10 cellular contexts compared by ENCODE assay signal in the genomic region with DNA sequence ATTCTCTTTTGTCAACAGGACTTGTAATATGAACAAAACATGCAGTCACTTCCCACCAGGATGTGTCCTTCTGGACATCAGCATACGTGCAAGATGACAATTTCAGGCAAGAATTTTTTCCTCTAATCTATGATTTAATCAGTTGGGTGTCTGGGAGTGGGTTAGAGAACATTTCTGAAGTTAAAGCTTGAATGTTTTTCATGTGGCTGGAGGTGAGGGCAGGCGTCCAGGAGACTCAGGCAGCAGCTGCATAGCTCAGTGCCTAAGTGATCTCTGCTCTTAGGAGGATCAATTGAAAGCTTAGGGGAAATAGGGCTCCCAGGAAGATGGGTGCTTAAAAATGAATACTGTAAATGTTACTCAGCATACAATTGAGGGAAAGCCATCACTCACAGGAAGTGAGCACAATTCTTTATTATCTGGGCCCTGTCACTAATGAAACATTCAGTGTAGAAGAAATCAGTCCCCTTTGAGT.
DNase-seq lines count a peak whose midpoint lies in the region; ATAC-seq, FAIRE-seq and TF ChIP-seq lines count a peak whose summit lies in the region.
"Had no signal": no experiment of that assay in that cellular context is flagged by ENCODE, and none has a peak within 500 bp of the region (broad histone marks: within the 10 kb centered on the region; RNA-seq: fewer than 3 reads in every experiment).

No MANE protein-coding gene starts in this region.

- peak; percentile 11 for FAIRE-seq in A204.1 (lab: Jason Lieb, UNC)

- H3K27ac ChIP-seq in MM.1S (ENCODE audit: low read length) (peak overlapping the region; percentile 59; the same call in 1 of the 2 replicates), dorsolateral prefrontal cortex (peak overlapping the region in 40 of 59 donors; percentile 3 to 84 (median 54))

- no peaks in the 10 kb centered on the region for H4K20me1 ChIP-seq in MM.1S (ENCODE audit: insufficient read depth, low read length)

- peak overlapping the region; percentile 23; the same call in 1 of the 2 replicates for H3K9ac ChIP-seq in MM.1S (ENCODE audit: low read length)
- H3K9ac ChIP-seq in mucosa of stomach (ENCODE audit: low read length) = peak overlapping the region; percentile 46

- DNase-seq in MM.1S = no peak
- DNase-seq in dorsolateral prefrontal cortex = no peak
- no peak for DNase-seq in activated naive CD4-positive, alpha-beta T cell (lab: John Stamatoyannopoulos, UW)
- no peak for DNase-seq in SIG-M5 treated with dmso at 0.1 percent for 504 hours (lab: John Stamatoyannopoulos, UW; ENCODE audit: unreplicated experiment)
- DNase-seq in hypothalamus (lab: John Stamatoyannopoulos, UW) = no peak
- DNase-seq: naive B cell, NCI-H187 had no signal

- peaks cover 15% of the 10 kb centered on the region for H3K4me1 ChIP-seq in MM.1S (ENCODE audit: low read length)
- H3K4me1 ChIP-seq in mucosa of stomach (ENCODE audit: control insufficient read depth, insufficient read depth, low read length) = no peaks in the 10 kb centered on the region

- H3K4me3 ChIP-seq in MM.1S (ENCODE audit: low read length) (peak overlapping the region; percentile 39), dorsolateral prefrontal cortex (peak overlapping the region in 8 of 59 donors; percentile 0 to 38 (median 24)), mucosa of stomach (ENCODE audit: low read length) (no peak overlapping the region)

- H3K9me3 ChIP-seq in MM.1S (replicated peaks; ENCODE audit: insufficient read depth, low read length) (no peaks in the 10 kb centered on the region), mucosa of stomach (ENCODE audit: control insufficient read depth, low read length) (no peaks in the 10 kb centered on the region)

- H3K4me2 ChIP-seq in MM.1S (ENCODE audit: low read depth, low read length) = peak overlapping the region; percentile 81

- no peaks in the 10 kb centered on the region for H3K79me2 ChIP-seq in MM.1S (ENCODE audit: low read length)

- peak overlapping the region; percentile 60 for H2AFZ ChIP-seq in MM.1S (ENCODE audit: low read length)

- H3K36me3 ChIP-seq in MM.1S (replicated peaks; ENCODE audit: insufficient read depth, low read length) = no peaks in the 10 kb centered on the region
- H3K36me3 ChIP-seq in mucosa of stomach (ENCODE audit: control insufficient read depth, insufficient read depth, low read length) = no peaks in the 10 kb centered on the region

- H3F3A ChIP-seq in MM.1S (ENCODE audit: insufficient read depth, low read length) = peaks cover 9% of the 10 kb centered on the region; the same call in 1 of the 2 replicates

- no peaks in the 10 kb centered on the region for H3K9me2 ChIP-seq in MM.1S (replicated peaks; ENCODE audit: insufficient read depth, low read length)

- no peak for ATAC-seq in GM18502 (IDR thresholded peaks at IDR 0.05; ENCODE audit: poor library complexity, unreplicated experiment)

- no peaks in the 10 kb centered on the region for H3K27me3 ChIP-seq in MM.1S (replicated peaks; ENCODE audit: insufficient read depth, low read length)
- no peaks in the 10 kb centered on the region for H3K27me3 ChIP-seq in dorsolateral prefrontal cortex
- no peaks in the 10 kb centered on the region for H3K27me3 ChIP-seq in mucosa of stomach (ENCODE audit: control insufficient read depth, insufficient read depth, low read length)

- intact Hi-C loops in dorsolateral prefrontal cortex (cut with DNase I) = no loop called here

- no peak for TF ChIP-seq CTCF in MM.1S (IDR thresholded peaks at IDR 0.05; ENCODE audit: low read length)
- no peak for TF ChIP-seq CTCF in dorsolateral prefrontal cortex (IDR thresholded peaks at IDR 0.05 in 54 of 56, conservative IDR thresholded peaks at IDR 0.05 in 2 of 56; ENCODE audit: low read depth in 1 of 56, partially characterized antibody in 56 of 56)
